1 cellular context compared by ENCODE assay signal in genomic region chr6:108132863-108133262, GRCh38.
TF ChIP-seq lines count a peak whose summit lies in the region.

No MANE protein-coding gene starts in this region.

TF ChIP-seq in H1, 55 proteins besides CTCF, POLR2A, EP300 and RAD21:
- peak; percentile 19 for TF ChIP-seq EZH2 (IDR thresholded peaks at IDR 0.05; ENCODE audit: low read depth, low read length, severe bottlenecking)
- no peak for TF ChIP-seq KDM4A (IDR thresholded peaks at IDR 0.05; ENCODE audit: low read depth, low read length, severe bottlenecking)
